In genomic region chr7:126450269-126450671, GRCh38 we compare ENCODE assay signal across 11 cellular contexts.
DNase-seq lines count a peak whose midpoint lies in the region; ATAC-seq and TF ChIP-seq lines count a peak whose summit lies in the region.
"Had no signal": no experiment of that assay in that cellular context is flagged by ENCODE, and none has a peak within 500 bp of the region (broad histone marks: within the 10 kb centered on the region; RNA-seq: fewer than 3 reads in every experiment).

No MANE protein-coding gene starts in this region.

- H3K27ac ChIP-seq in gastroesophageal sphincter: no peak overlapping the region
- no peak overlapping the region for H3K27ac ChIP-seq in right lobe of liver
- H3K27ac ChIP-seq: upper lobe of right lung had no signal

- no peaks in the 10 kb centered on the region for H3K36me3 ChIP-seq in gastroesophageal sphincter
- no peaks in the 10 kb centered on the region for H3K36me3 ChIP-seq in right lobe of liver
- H3K36me3 ChIP-seq: upper lobe of right lung had no signal

- ATAC-seq in GM18498 (IDR thresholded peaks at IDR 0.05; ENCODE audit: unreplicated experiment) (peak; percentile 96), GM21367 (IDR thresholded peaks at IDR 0.05; ENCODE audit: unreplicated experiment) (peak; percentile 95), HG03095 (IDR thresholded peaks at IDR 0.05; ENCODE audit: unreplicated experiment) (peak; percentile 89), gastroesophageal sphincter (no peak), right lobe of liver (no peak)
- ATAC-seq: upper lobe of right lung had no signal

- TF ChIP-seq CTCF in gastroesophageal sphincter (IDR thresholded peaks at IDR 0.05) (no peak), right lobe of liver (IDR thresholded peaks at IDR 0.05) (no peak)

- no peak for TF ChIP-seq EP300 in gastroesophageal sphincter (IDR thresholded peaks at IDR 0.05)

- WGBS in gastroesophageal sphincter (ENCODE audit: low coverage in 1 of 2), 2 donors: 7 to 14% methylated on average over 4 of the region's 4 CpGs
- 21% methylated on average over 4 of the region's 4 CpGs for WGBS in right lobe of liver (ENCODE audit: insufficient coverage, low coverage, low lambda C conversion rate, missing lambda C conversion rate)

- H3K27me3 ChIP-seq in gastroesophageal sphincter (no peaks in the 10 kb centered on the region), right lobe of liver (no peaks in the 10 kb centered on the region)
- H3K27me3 ChIP-seq: upper lobe of right lung had no signal

- H3K4me1 ChIP-seq in gastroesophageal sphincter (no peaks in the 10 kb centered on the region), right lobe of liver (no peaks in the 10 kb centered on the region)
- H3K4me1 ChIP-seq: upper lobe of right lung had no signal

- no peaks in the 10 kb centered on the region for H3K9me3 ChIP-seq in gastroesophageal sphincter
- no peaks in the 10 kb centered on the region for H3K9me3 ChIP-seq in right lobe of liver
- H3K9me3 ChIP-seq: upper lobe of right lung had no signal

- TF ChIP-seq POLR2A in gastroesophageal sphincter (IDR thresholded peaks at IDR 0.05): no peak
- TF ChIP-seq POLR2A in right lobe of liver (IDR thresholded peaks at IDR 0.05): no peak

- DNase-seq in OCI-M1 (lab: John Stamatoyannopoulos, UW) (peak; percentile 1), T-helper 9 cell (no peak), A172 (ENCODE audit: low spot score) (no peak), right lobe of liver (no peak)
- DNase-seq: NCI-H2029 treated with DMSO at 0.1 percent for 48 hours; stimulated activated CD4-positive, alpha-beta T cell treated with anti-CD3 and anti-CD28 coated beads, Interleukin-2, amount 100 ng/mL, for 48 hours; upper lobe of right lung had no signal

- intact Hi-C loops in right lobe of liver (cut with DNase I): no loop called here

- H3K4me3 ChIP-seq in gastroesophageal sphincter (no peak overlapping the region), right lobe of liver (no peak overlapping the region)
- H3K4me3 ChIP-seq: upper lobe of right lung had no signal

Comparison
In these comparisons a context has a peak if more than half of its experiments do, and no peak if none do; other contexts are left out.
1. ATAC-seq: peak in GM18498 (single experiment), GM21367 (single experiment) and HG03095 (single experiment); none in gastroesophageal sphincter (single experiment) and right lobe of liver (0 of 4).